ENCODE assay signal across 1 cellular context in the genomic region with DNA sequence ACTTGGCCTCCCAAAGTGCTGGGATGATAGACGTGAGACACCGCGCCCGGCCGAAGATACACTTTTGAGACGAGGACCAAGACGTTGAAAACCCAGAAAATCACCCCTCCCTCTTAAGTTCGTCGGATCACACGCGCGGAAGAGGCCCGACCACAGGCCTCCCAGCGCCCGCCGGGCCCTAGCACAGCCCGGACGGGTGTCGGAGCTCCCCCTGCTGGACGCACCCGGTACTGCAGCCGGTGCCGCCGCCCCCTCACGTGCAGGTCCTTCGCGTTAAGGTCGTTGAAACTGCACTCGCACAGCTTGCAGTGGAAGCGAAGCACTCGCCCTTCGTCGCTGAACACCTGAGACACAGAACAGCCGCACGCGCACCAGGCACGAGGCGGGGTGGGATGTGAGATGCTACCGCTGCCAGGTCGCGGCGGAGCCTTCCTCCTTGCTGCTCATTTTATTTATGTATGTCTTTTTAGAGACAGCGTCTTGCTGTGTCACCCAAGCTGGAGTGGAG.
TF ChIP-seq lines count a peak whose summit lies in the region.

No MANE protein-coding gene starts in this region.

TF ChIP-seq in HepG2, 621 proteins besides CTCF, POLR2A, EP300 and RAD21 (continued from another document and continues in another):
- TF ChIP-seq, protein P1, sequence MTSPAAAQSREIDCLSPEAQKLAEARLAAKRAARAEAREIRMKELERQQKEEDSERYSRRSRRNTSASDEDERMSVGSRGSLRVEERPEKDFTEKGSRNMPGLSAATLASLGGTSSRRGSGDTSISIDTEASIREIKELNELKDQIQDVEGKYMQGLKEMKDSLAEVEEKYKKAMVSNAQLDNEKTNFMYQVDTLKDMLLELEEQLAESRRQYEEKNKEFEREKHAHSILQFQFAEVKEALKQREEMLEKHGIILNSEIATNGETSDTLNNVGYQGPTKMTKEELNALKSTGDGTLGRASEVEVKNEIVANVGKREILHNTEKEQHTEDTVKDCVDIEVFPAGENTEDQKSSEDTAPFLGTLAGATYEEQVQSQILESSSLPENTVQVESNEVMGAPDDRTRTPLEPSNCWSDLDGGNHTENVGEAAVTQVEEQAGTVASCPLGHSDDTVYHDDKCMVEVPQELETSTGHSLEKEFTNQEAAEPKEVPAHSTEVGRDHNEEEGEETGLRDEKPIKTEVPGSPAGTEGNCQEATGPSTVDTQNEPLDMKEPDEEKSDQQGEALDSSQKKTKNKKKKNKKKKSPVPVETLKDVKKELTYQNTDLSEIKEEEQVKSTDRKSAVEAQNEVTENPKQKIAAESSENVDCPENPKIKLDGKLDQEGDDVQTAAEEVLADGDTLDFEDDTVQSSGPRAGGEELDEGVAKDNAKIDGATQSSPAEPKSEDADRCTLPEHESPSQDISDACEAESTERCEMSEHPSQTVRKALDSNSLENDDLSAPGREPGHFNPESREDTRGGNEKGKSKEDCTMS (CRISPR knock-in tag; conservative IDR thresholded peaks at IDR 0.05) = no peak
- TF ChIP-seq CREB1 (IDR thresholded peaks at IDR 0.05) (no peak), CREB1 (CRISPR knock-in tag; IDR thresholded peaks at IDR 0.05) (no peak), RXRA (CRISPR knock-in tag; IDR thresholded peaks at IDR 0.05) (peak; percentile 58), HNF4G (IDR thresholded peaks at IDR 0.05; ENCODE audit: borderline replicate concordance, low read depth, low read length) (no peak), HNF4G (CRISPR knock-in tag; IDR thresholded peaks at IDR 0.05; ENCODE audit: borderline replicate concordance, low read depth) (no peak), ZNF850 (CRISPR knock-in tag; conservative IDR thresholded peaks at IDR 0.05) (no peak), HOXD1 (CRISPR knock-in tag; IDR thresholded peaks at IDR 0.05) (no peak), ZNF761 (CRISPR knock-in tag; conservative IDR thresholded peaks at IDR 0.05) (no peak), HNF4A (CRISPR knock-in tag; IDR thresholded peaks at IDR 0.05) (no peak), RBAK (CRISPR knock-in tag; IDR thresholded peaks at IDR 0.05) (no peak), AGO1 (IDR thresholded peaks at IDR 0.05; ENCODE audit: low read depth, low read length, poor library complexity, severe bottlenecking) (peak; percentile 47), ZNF282 (IDR thresholded peaks at IDR 0.05; ENCODE audit: partially characterized antibody) (no peak), MLLT10 (CRISPR knock-in tag; IDR thresholded peaks at IDR 0.05) (no peak), ATF7-NPFF (CRISPR knock-in tag; IDR thresholded peaks at IDR 0.05; ENCODE audit: low read depth) (peak; percentile 39; the same call in 1 of the 2 replicates), ARNT2 (CRISPR knock-in tag; IDR thresholded peaks at IDR 0.05; ENCODE audit: low read depth) (0 out of 2 replicates have a peak, but pooled peaks have one; percentile 50), HMG20A (CRISPR knock-in tag; IDR thresholded peaks at IDR 0.05; ENCODE audit: borderline replicate concordance) (no peak), ZNF558 (CRISPR knock-in tag; IDR thresholded peaks at IDR 0.05; ENCODE audit: borderline replicate concordance) (no peak), SNRNP70 (IDR thresholded peaks at IDR 0.05; ENCODE audit: low read depth, low read length) (no peak), ZKSCAN5 (CRISPR knock-in tag; IDR thresholded peaks at IDR 0.05) (no peak), ZNF468 (CRISPR knock-in tag; IDR thresholded peaks at IDR 0.05) (no peak), TARDBP (CRISPR knock-in tag; IDR thresholded peaks at IDR 0.05) (no peak), SATB2 (CRISPR knock-in tag; IDR thresholded peaks at IDR 0.05) (no peak), STAG1 (CRISPR knock-in tag; IDR thresholded peaks at IDR 0.05) (peak; percentile 71), PHF20 (CRISPR knock-in tag; IDR thresholded peaks at IDR 0.05) (no peak), TMF1 (CRISPR knock-in tag; IDR thresholded peaks at IDR 0.05; ENCODE audit: low read depth) (no peak), TBX2 (CRISPR knock-in tag; IDR thresholded peaks at IDR 0.05; ENCODE audit: borderline replicate concordance) (no peak), FIP1L1 (IDR thresholded peaks at IDR 0.05; ENCODE audit: borderline replicate concordance, insufficient read depth, low read depth, low read length) (no peak), ZMYM3 (CRISPR knock-in tag; IDR thresholded peaks at IDR 0.05) (peak; percentile 71; the same call in 1 of the 2 replicates), RBFOX2 (IDR thresholded peaks at IDR 0.05; ENCODE audit: low read depth, low read length) (no peak), ZFX (CRISPR knock-in tag; IDR thresholded peaks at IDR 0.05; ENCODE audit: low read depth) (0 out of 2 replicates have a peak, but pooled peaks have one; percentile 22), ZNF768 (CRISPR knock-in tag; IDR thresholded peaks at IDR 0.05) (peak; percentile 82; the same call in 1 of the 2 replicates), NR3C1 (CRISPR knock-in tag; IDR thresholded peaks at IDR 0.05) (no peak), HOXA3 (CRISPR knock-in tag; IDR thresholded peaks at IDR 0.05) (peak; percentile 33; the same call in 1 of the 2 replicates), EHMT2 (IDR thresholded peaks at IDR 0.05; ENCODE audit: borderline replicate concordance, low read depth, low read length) (no peak), POLR2AphosphoS5 (IDR thresholded peaks at IDR 0.05; ENCODE audit: low read depth, low read length) (no peak), MATR3 (CRISPR knock-in tag; IDR thresholded peaks at IDR 0.05) (no peak)
- TF ChIP-seq, protein P2, sequence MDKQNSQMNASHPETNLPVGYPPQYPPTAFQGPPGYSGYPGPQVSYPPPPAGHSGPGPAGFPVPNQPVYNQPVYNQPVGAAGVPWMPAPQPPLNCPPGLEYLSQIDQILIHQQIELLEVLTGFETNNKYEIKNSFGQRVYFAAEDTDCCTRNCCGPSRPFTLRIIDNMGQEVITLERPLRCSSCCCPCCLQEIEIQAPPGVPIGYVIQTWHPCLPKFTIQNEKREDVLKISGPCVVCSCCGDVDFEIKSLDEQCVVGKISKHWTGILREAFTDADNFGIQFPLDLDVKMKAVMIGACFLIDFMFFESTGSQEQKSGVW (CRISPR knock-in tag; IDR thresholded peaks at IDR 0.05; ENCODE audit: borderline replicate concordance) = no peak
- TF ChIP-seq, protein P3, sequence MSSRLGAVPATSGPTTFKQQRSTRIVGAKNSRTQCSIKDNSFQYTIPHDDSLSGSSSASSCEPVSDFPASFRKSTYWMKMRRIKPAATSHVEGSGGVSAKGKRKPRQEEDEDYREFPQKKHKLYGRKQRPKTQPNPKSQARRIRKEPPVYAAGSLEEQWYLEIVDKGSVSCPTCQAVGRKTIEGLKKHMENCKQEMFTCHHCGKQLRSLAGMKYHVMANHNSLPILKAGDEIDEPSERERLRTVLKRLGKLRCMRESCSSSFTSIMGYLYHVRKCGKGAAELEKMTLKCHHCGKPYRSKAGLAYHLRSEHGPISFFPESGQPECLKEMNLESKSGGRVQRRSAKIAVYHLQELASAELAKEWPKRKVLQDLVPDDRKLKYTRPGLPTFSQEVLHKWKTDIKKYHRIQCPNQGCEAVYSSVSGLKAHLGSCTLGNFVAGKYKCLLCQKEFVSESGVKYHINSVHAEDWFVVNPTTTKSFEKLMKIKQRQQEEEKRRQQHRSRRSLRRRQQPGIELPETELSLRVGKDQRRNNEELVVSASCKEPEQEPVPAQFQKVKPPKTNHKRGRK (CRISPR knock-in tag; IDR thresholded peaks at IDR 0.05) = no peak
- TF ChIP-seq, protein P4, sequence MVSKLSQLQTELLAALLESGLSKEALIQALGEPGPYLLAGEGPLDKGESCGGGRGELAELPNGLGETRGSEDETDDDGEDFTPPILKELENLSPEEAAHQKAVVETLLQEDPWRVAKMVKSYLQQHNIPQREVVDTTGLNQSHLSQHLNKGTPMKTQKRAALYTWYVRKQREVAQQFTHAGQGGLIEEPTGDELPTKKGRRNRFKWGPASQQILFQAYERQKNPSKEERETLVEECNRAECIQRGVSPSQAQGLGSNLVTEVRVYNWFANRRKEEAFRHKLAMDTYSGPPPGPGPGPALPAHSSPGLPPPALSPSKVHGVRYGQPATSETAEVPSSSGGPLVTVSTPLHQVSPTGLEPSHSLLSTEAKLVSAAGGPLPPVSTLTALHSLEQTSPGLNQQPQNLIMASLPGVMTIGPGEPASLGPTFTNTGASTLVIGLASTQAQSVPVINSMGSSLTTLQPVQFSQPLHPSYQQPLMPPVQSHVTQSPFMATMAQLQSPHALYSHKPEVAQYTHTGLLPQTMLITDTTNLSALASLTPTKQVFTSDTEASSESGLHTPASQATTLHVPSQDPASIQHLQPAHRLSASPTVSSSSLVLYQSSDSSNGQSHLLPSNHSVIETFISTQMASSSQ (IDR thresholded peaks at IDR 0.05; ENCODE audit: low read depth) = no peak
- TF ChIP-seq, protein P4 (CRISPR knock-in tag; IDR thresholded peaks at IDR 0.05; ENCODE audit: borderline replicate concordance) = no peak
- TF ChIP-seq, protein P5, sequence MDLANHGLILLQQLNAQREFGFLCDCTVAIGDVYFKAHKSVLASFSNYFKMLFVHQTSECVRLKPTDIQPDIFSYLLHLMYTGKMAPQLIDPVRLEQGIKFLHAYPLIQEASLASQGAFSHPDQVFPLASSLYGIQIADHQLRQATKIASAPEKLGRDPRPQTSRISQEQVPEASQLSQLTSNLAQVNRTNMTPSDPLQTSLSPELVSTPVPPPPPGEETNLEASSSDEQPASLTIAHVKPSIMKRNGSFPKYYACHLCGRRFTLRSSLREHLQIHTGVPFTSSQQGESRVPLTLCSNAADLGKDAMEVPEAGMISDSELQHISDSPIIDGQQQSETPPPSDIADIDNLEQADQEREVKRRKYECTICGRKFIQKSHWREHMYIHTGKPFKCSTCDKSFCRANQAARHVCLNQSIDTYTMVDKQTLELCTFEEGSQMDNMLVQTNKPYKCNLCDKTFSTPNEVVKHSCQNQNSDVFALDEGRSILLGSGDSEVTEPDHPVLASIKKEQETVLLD (CRISPR knock-in tag; IDR thresholded peaks at IDR 0.05; ENCODE audit: low read depth) = no peak
- TF ChIP-seq, protein P6, sequence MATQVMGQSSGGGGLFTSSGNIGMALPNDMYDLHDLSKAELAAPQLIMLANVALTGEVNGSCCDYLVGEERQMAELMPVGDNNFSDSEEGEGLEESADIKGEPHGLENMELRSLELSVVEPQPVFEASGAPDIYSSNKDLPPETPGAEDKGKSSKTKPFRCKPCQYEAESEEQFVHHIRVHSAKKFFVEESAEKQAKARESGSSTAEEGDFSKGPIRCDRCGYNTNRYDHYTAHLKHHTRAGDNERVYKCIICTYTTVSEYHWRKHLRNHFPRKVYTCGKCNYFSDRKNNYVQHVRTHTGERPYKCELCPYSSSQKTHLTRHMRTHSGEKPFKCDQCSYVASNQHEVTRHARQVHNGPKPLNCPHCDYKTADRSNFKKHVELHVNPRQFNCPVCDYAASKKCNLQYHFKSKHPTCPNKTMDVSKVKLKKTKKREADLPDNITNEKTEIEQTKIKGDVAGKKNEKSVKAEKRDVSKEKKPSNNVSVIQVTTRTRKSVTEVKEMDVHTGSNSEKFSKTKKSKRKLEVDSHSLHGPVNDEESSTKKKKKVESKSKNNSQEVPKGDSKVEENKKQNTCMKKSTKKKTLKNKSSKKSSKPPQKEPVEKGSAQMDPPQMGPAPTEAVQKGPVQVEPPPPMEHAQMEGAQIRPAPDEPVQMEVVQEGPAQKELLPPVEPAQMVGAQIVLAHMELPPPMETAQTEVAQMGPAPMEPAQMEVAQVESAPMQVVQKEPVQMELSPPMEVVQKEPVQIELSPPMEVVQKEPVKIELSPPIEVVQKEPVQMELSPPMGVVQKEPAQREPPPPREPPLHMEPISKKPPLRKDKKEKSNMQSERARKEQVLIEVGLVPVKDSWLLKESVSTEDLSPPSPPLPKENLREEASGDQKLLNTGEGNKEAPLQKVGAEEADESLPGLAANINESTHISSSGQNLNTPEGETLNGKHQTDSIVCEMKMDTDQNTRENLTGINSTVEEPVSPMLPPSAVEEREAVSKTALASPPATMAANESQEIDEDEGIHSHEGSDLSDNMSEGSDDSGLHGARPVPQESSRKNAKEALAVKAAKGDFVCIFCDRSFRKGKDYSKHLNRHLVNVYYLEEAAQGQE (IDR thresholded peaks at IDR 0.05; ENCODE audit: borderline replicate concordance in 1 of 2, low read depth in 1 of 2, low read length in 2 of 2) = no peak
- TF ChIP-seq, protein P7, sequence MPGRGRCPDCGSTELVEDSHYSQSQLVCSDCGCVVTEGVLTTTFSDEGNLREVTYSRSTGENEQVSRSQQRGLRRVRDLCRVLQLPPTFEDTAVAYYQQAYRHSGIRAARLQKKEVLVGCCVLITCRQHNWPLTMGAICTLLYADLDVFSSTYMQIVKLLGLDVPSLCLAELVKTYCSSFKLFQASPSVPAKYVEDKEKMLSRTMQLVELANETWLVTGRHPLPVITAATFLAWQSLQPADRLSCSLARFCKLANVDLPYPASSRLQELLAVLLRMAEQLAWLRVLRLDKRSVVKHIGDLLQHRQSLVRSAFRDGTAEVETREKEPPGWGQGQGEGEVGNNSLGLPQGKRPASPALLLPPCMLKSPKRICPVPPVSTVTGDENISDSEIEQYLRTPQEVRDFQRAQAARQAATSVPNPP (CRISPR knock-in tag; IDR thresholded peaks at IDR 0.05) = no peak
- TF ChIP-seq, protein P8, sequence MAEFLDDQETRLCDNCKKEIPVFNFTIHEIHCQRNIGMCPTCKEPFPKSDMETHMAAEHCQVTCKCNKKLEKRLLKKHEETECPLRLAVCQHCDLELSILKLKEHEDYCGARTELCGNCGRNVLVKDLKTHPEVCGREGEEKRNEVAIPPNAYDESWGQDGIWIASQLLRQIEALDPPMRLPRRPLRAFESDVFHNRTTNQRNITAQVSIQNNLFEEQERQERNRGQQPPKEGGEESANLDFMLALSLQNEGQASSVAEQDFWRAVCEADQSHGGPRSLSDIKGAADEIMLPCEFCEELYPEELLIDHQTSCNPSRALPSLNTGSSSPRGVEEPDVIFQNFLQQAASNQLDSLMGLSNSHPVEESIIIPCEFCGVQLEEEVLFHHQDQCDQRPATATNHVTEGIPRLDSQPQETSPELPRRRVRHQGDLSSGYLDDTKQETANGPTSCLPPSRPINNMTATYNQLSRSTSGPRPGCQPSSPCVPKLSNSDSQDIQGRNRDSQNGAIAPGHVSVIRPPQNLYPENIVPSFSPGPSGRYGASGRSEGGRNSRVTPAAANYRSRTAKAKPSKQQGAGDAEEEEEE (CRISPR knock-in tag; IDR thresholded peaks at IDR 0.05; ENCODE audit: borderline replicate concordance) = no peak
- TF ChIP-seq, protein P9, sequence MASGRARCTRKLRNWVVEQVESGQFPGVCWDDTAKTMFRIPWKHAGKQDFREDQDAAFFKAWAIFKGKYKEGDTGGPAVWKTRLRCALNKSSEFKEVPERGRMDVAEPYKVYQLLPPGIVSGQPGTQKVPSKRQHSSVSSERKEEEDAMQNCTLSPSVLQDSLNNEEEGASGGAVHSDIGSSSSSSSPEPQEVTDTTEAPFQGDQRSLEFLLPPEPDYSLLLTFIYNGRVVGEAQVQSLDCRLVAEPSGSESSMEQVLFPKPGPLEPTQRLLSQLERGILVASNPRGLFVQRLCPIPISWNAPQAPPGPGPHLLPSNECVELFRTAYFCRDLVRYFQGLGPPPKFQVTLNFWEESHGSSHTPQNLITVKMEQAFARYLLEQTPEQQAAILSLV (CRISPR knock-in tag; IDR thresholded peaks at IDR 0.05; ENCODE audit: borderline replicate concordance) = no peak
